In genomic region chr4:31220921-31221320, GRCh38 we compare ENCODE assay signal across 34 cellular contexts.
"Had no signal": no experiment of that assay in that cellular context is flagged by ENCODE, and none has a peak within 500 bp of the region (broad histone marks: within the 10 kb centered on the region; RNA-seq: fewer than 3 reads in every experiment).

No MANE protein-coding gene starts in this region.

- DNase-seq: Karpas-422, Kasumi-1, MG63, MM.1S, MV-4-11, NCI-H1048, NCI-H1092, NCI-H1092 treated with DMSO at 0.1 percent for 48 hours, NCI-H1105, NCI-H1105 treated with DMSO at 0.1 percent for 48 hours, NCI-H1417, NCI-H1417 treated with DMSO at 0.1 percent for 48 hours, NCI-H1436, NCI-H1436 treated with DMSO at 0.1 percent for 48 hours, NCI-H146, NCI-H1694, NCI-H1694 treated with DMSO at 0.1 percent for 48 hours, NCI-H187, NCI-H187 treated with DMSO at 0.1 percent for 48 hours, NCI-H1930, NCI-H2029, NCI-H2029 treated with DMSO at 0.1 percent for 48 hours, NCI-H2081, NCI-H2081 treated with DMSO at 0.1 percent for 48 hours, NCI-H2107, NCI-H2171, NCI-H2171 treated with DMSO at 0.1 percent for 48 hours, NCI-H2227 treated with DMSO at 0.1 percent for 48 hours, NCI-H226, NCI-H345, NCI-H446, NCI-H446 treated with DMSO at 0.1 percent for 48 hours, NCI-H510A, NCI-H510A treated with DMSO at 0.1 percent for 48 hours had no signal

- H3K27me3 ChIP-seq: MG63 had no signal

- H3K9me3 ChIP-seq: MG63 had no signal

- H3K4me3 ChIP-seq: MG63 had no signal

- H3K36me3 ChIP-seq: MG63 had no signal
